In genomic region chr16:67191410-67191994, GRCh38 we compare ENCODE assay signal across 8 cellular contexts. TPM values are rescaled to one million over a fixed set of nuclear protein-coding genes. Genes with fewer than 3 reads are reported as not detected.
DNase-seq lines count a peak whose midpoint lies in the region; ATAC-seq and TF ChIP-seq lines count a peak whose summit lies in the region.

No MANE protein-coding gene starts in this region.

- no peaks in the 10 kb centered on the region for H3K9me3 ChIP-seq in DND-41 (ENCODE audit: insufficient read depth, low read length, severe bottlenecking)
- no peaks in the 10 kb centered on the region for H3K9me3 ChIP-seq in MG63
- no peaks in the 10 kb centered on the region for H3K9me3 ChIP-seq in effector memory CD4-positive, alpha-beta T cell (ENCODE audit: control insufficient read depth, low read length)
- no peaks in the 10 kb centered on the region for H3K9me3 ChIP-seq in parathyroid adenoma (ENCODE audit: control insufficient read depth, low read length)

- peak overlapping the region; percentile 80 for H2AFZ ChIP-seq in DND-41 (ENCODE audit: low read depth, low read length)
- H2AFZ ChIP-seq in parathyroid adenoma = peak overlapping the region; percentile 1

- peak overlapping the region; percentile 92 to 94; a peak in 3 of 4 replicates for H3K4me3 ChIP-seq in DND-41 (ENCODE audit: low read depth in 1 of 2, low read length in 2 of 2)
- peak overlapping the region; percentile 81 for H3K4me3 ChIP-seq in MG63
- H3K4me3 ChIP-seq in effector memory CD4-positive, alpha-beta T cell (ENCODE audit: insufficient read depth, low read depth, low read length, poor library complexity, severe bottlenecking) = peak overlapping the region; percentile 73
- H3K4me3 ChIP-seq in parathyroid adenoma (ENCODE audit: low read depth, low read length) = no peak overlapping the region

- TF ChIP-seq CTCF in DND-41 (IDR thresholded peaks at IDR 0.05; ENCODE audit: borderline replicate concordance, extremely low read depth, low read length, poor library complexity, severe bottlenecking) (no peak), parathyroid adenoma (IDR thresholded peaks at IDR 0.05) (no peak)

- peaks cover 42% of the 10 kb centered on the region for H3K36me3 ChIP-seq in DND-41 (ENCODE audit: insufficient read depth, low read length)
- H3K36me3 ChIP-seq in MG63 = peaks cover 20% of the 10 kb centered on the region
- H3K36me3 ChIP-seq in effector memory CD4-positive, alpha-beta T cell (ENCODE audit: control insufficient read depth, insufficient read depth, low read length) = peaks cover 23% of the 10 kb centered on the region
- H3K36me3 ChIP-seq in parathyroid adenoma (ENCODE audit: control insufficient read depth, insufficient read depth, low read length) = no peaks in the 10 kb centered on the region

- H3K4me2 ChIP-seq in DND-41 (ENCODE audit: insufficient read depth, low read length) (peak overlapping the region; percentile 96), parathyroid adenoma (ENCODE audit: low read length) (peak overlapping the region; percentile 28)

- ATAC-seq in DND-41 (ENCODE audit: insufficient read depth, low read depth) (0 out of 3 replicates have a peak, but pooled peaks have one; percentile 0), HG03045 (IDR thresholded peaks at IDR 0.05; ENCODE audit: unreplicated experiment) (no peak), GM19467 (IDR thresholded peaks at IDR 0.05; ENCODE audit: unreplicated experiment) (no peak)

- no peaks in the 10 kb centered on the region for H3K27me3 ChIP-seq in DND-41 (ENCODE audit: insufficient read depth, low read length, poor library complexity)
- no peaks in the 10 kb centered on the region for H3K27me3 ChIP-seq in MG63
- H3K27me3 ChIP-seq in effector memory CD4-positive, alpha-beta T cell (replicated peaks; ENCODE audit: control insufficient read depth, insufficient read depth, low read length, poor library complexity, severe bottlenecking) = no peaks in the 10 kb centered on the region
- no peaks in the 10 kb centered on the region for H3K27me3 ChIP-seq in parathyroid adenoma (ENCODE audit: control insufficient read depth, insufficient read depth, low read length)

- H3K27ac ChIP-seq in DND-41 (ENCODE audit: low read length) (peak overlapping the region; percentile 80), parathyroid adenoma (no peak overlapping the region)
- peak overlapping the region; percentile 85 for H3K27ac ChIP-seq in effector memory CD4-positive, alpha-beta T cell (ENCODE audit: insufficient read depth, low read length, poor library complexity, severe bottlenecking)

- H3K9ac ChIP-seq in DND-41 (ENCODE audit: low read depth, low read length) (peak overlapping the region; percentile 85), parathyroid adenoma (no peak overlapping the region)

- H3K79me2 ChIP-seq in DND-41 (ENCODE audit: insufficient read depth, low read length) = peaks cover 41% of the 10 kb centered on the region
- H3K79me2 ChIP-seq in parathyroid adenoma = peaks cover 10% of the 10 kb centered on the region

- H4K20me1 ChIP-seq in DND-41 (ENCODE audit: insufficient read depth, low read length) = peaks cover 29% of the 10 kb centered on the region

- DNase-seq in DND-41 (no peak), MG63 (no peak), RKO (ENCODE audit: low spot score) (no peak), GM19240 (ENCODE audit: insufficient read length, low spot score) (no peak)
- DNase-seq in effector memory CD4-positive, alpha-beta T cell = no peak

- H3K4me1 ChIP-seq in DND-41 (ENCODE audit: insufficient read depth, low read length) (peaks cover 37% of the 10 kb centered on the region), parathyroid adenoma (peaks cover 11% of the 10 kb centered on the region)
- peaks cover 26% of the 10 kb centered on the region for H3K4me1 ChIP-seq in effector memory CD4-positive, alpha-beta T cell (ENCODE audit: control insufficient read depth, insufficient read depth, low read length, poor library complexity, severe bottlenecking)

RNA-seq across cellular contexts. Expression of gene E2F4, which starts 0.5 kb away (rescaled TPM):
- total RNA-seq in MG63 (2014; rRNA removed; shearing (Covaris generic); ENCODE audit: low replicate concordance) = 72.5 and 81.0 TPM in 2 replicates

RNA-seq across cellular contexts. Expression of gene EXOC3L1, which starts 1.6 kb away (rescaled TPM):
- total RNA-seq in MG63 (2014; rRNA removed; shearing (Covaris generic); ENCODE audit: low replicate concordance) = not detected in 2 replicates

RNA-seq across cellular contexts. Expression of gene ELMO3, which starts 7.4 kb away (rescaled TPM):
- 1.9 TPM in 1 of 2 replicates, not detected in the other for total RNA-seq in MG63 (2014; rRNA removed; shearing (Covaris generic); ENCODE audit: low replicate concordance)

RNA-seq across cellular contexts. Expression of gene MATCAP1, which starts 7.7 kb away (rescaled TPM):
- 5.7 and 8.5 TPM in 2 replicates for total RNA-seq in MG63 (2014; rRNA removed; shearing (Covaris generic); ENCODE audit: low replicate concordance)

RNA-seq across cellular contexts. Expression of gene NOL3, which starts 21.2 kb away (rescaled TPM):
- total RNA-seq in MG63 (2014; rRNA removed; shearing (Covaris generic); ENCODE audit: low replicate concordance) = 9.9 and 16.5 TPM in 2 replicates
